ENCODE assay signal across 2 cellular contexts in genomic region chr4:140764785-140765392, GRCh38.
TF ChIP-seq lines count a peak whose summit lies in the region.

No MANE protein-coding gene starts in this region.

TF ChIP-seq in GM23338, 12 proteins besides CTCF, POLR2A, EP300 and RAD21 (continued from another document):
- no peak for TF ChIP-seq STAT1 (IDR thresholded peaks at IDR 0.05; ENCODE audit: unreplicated experiment)
- TF ChIP-seq ETS1 (IDR thresholded peaks at IDR 0.05) = no peak
- no peak for TF ChIP-seq ZNF114 (CRISPR knock-in tag; IDR thresholded peaks at IDR 0.05)
- no peak for TF ChIP-seq ZNF331 (CRISPR knock-in tag; IDR thresholded peaks at IDR 0.05; ENCODE audit: low read depth)
- no peak for TF ChIP-seq ZNF462 (CRISPR knock-in tag; IDR thresholded peaks at IDR 0.05)

TF ChIP-seq in K562, 482 proteins besides CTCF, POLR2A, EP300 and RAD21 (continued from another document):
- TF ChIP-seq KDM2B (CRISPR knock-in tag; IDR thresholded peaks at IDR 0.05) (no peak), ZKSCAN8 (CRISPR knock-in tag; IDR thresholded peaks at IDR 0.05) (no peak), PHB (CRISPR knock-in tag; IDR thresholded peaks at IDR 0.05) (no peak)
